17 cellular contexts compared by ENCODE assay signal in the genomic region with DNA sequence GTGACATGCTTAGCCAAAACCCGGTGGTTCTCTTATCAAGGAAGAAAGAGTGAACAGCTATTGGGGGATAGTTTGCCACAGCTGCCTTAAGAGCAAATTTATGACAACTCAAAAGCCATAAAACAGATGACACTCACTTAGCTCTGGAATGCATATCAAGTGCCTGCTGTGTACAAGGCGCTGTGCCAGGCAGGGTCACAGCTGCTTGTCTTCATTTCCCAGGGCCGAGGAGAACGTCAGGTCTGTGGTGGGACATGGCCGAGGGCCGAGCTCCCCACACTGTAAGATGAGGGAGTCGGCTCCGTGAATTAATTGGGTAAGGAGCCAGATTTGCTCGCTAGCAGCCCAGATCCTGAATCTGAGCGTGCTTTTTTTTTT. TPM values are rescaled to one million over a fixed set of nuclear protein-coding genes. Genes with fewer than 3 reads are reported as not detected.
DNase-seq lines count a peak whose midpoint lies in the region; ATAC-seq and TF ChIP-seq lines count a peak whose summit lies in the region.
"Had no signal": no experiment of that assay in that cellular context is flagged by ENCODE, and none has a peak within 500 bp of the region (broad histone marks: within the 10 kb centered on the region; RNA-seq: fewer than 3 reads in every experiment).

No MANE protein-coding gene starts in this region.

- H2AFZ ChIP-seq in neuronal stem cell (ENCODE audit: low read length), result no peak overlapping the region

- H3K27me3 ChIP-seq in SJCRH30, result no peaks in the 10 kb centered on the region
- no peaks in the 10 kb centered on the region for H3K27me3 ChIP-seq in left ventricle myocardium inferior (ENCODE audit: low read depth)
- no peaks in the 10 kb centered on the region for H3K27me3 ChIP-seq in sigmoid colon
- H3K27me3 ChIP-seq in neuronal stem cell (ENCODE audit: control insufficient read depth in 3 of 3, insufficient read depth in 3 of 3, low read depth in 1 of 3, low read length in 3 of 3), result no peaks in the 10 kb centered on the region
- H3K27me3 ChIP-seq: pancreas had no signal

- no peak overlapping the region for H2BK15ac ChIP-seq in neuronal stem cell (ENCODE audit: low read length)

- intact Hi-C loops in left ventricle myocardium inferior (cut with micrococcal nuclease), result loop anchor here (10.0 kb wide), 1 partner anchor 55 kb away; no protein-coding TSS in a partner anchor
- intact Hi-C loops in sigmoid colon (cut with DNase I), result no loop called here

- no peak overlapping the region for H3K23ac ChIP-seq in neuronal stem cell (ENCODE audit: low read depth, low read length, poor library complexity)

- H3K4ac ChIP-seq in neuronal stem cell (ENCODE audit: low read length), result no peak overlapping the region

- no peaks in the 10 kb centered on the region for H3K27me3 Mint-ChIP-seq in T-cell
- H3K27me3 Mint-ChIP-seq: activated CD4-positive, alpha-beta memory T cell treated with anti-CD3 and anti-CD28 coated beads for 36 hours; activated naive CD4-positive, alpha-beta T cell treated with anti-CD3 and anti-CD28 coated beads, Interleukin-2, amount 10 ng/mL, durations not matched to agents 7 days and 5 days had no signal

- peaks cover 0 to 10% (median 0%) of the 10 kb centered on the region in 3 donors for H3K4me1 Mint-ChIP-seq in T-cell

- peak overlapping the region; percentile 14 for H3K4me3 ChIP-seq in SJCRH30
- peak overlapping the region; percentile 24 for H3K4me3 ChIP-seq in left ventricle myocardium inferior
- H3K4me3 ChIP-seq in sigmoid colon, result no peak overlapping the region
- no peak overlapping the region for H3K4me3 ChIP-seq in neuronal stem cell (ENCODE audit: low read length in 2 of 2)
- H3K4me3 ChIP-seq: pancreas had no signal

- no peak overlapping the region for H2BK12ac ChIP-seq in neuronal stem cell (ENCODE audit: low read length)

- peak overlapping the region; percentile 92 for H3K27ac ChIP-seq in SJCRH30
- H3K27ac ChIP-seq in left ventricle myocardium inferior (replicated peaks), result peak overlapping the region; percentile 78
- H3K27ac ChIP-seq in sigmoid colon, result peak overlapping the region in 3 of 4 donors; percentile 56 to 72 (median 64)
- no peak overlapping the region for H3K27ac ChIP-seq in neuronal stem cell (replicated peaks; ENCODE audit: low read length)
- H3K27ac ChIP-seq: C4-2B, pancreas had no signal

- ATAC-seq in HG03175 (IDR thresholded peaks at IDR 0.05; ENCODE audit: unreplicated experiment) (no peak), T-cell (replicated peaks in 1 of 4) (no peak)

- peaks cover 16% of the 10 kb centered on the region for H3K4me1 ChIP-seq in SJCRH30
- peaks cover 61% of the 10 kb centered on the region for H3K4me1 ChIP-seq in left ventricle myocardium inferior
- H3K4me1 ChIP-seq in sigmoid colon, result peaks cover 0 to 61% (median 51%) of the 10 kb centered on the region in 4 donors
- no peaks in the 10 kb centered on the region for H3K4me1 ChIP-seq in neuronal stem cell (ENCODE audit: control insufficient read depth in 2 of 2, insufficient read depth in 1 of 2, low read depth in 1 of 2, low read length in 2 of 2)

- TF ChIP-seq CTCF in left ventricle myocardium inferior (IDR thresholded peaks at IDR 0.05; ENCODE audit: borderline replicate concordance) (no peak), sigmoid colon (IDR thresholded peaks at IDR 0.05) (no peak)

- no peak overlapping the region for H3K9ac ChIP-seq in neuronal stem cell (ENCODE audit: low read depth, low read length, poor library complexity)

- no peaks in the 10 kb centered on the region for H3K9me3 ChIP-seq in SJCRH30 (replicated peaks)
- no peaks in the 10 kb centered on the region for H3K9me3 ChIP-seq in left ventricle myocardium inferior (replicated peaks)
- H3K9me3 ChIP-seq in sigmoid colon, result no peaks in the 10 kb centered on the region
- no peaks in the 10 kb centered on the region for H3K9me3 ChIP-seq in neuronal stem cell (replicated peaks in 1 of 2; ENCODE audit: control insufficient read depth in 2 of 2, insufficient read depth in 1 of 2, low read depth in 1 of 2, low read length in 2 of 2)
- H3K9me3 ChIP-seq: pancreas had no signal

- peaks cover 2% of the 10 kb centered on the region; the same call in 1 of the 2 replicates for H3K36me3 ChIP-seq in SJCRH30
- H3K36me3 ChIP-seq in left ventricle myocardium inferior, result no peaks in the 10 kb centered on the region
- no peaks in the 10 kb centered on the region for H3K36me3 ChIP-seq in sigmoid colon
- H3K36me3 ChIP-seq in neuronal stem cell (replicated peaks in 1 of 2; ENCODE audit: control insufficient read depth in 2 of 2, insufficient read depth in 2 of 2, low read length in 2 of 2), result no peaks in the 10 kb centered on the region
- H3K36me3 ChIP-seq: pancreas had no signal

- H3K4me2 ChIP-seq in neuronal stem cell (ENCODE audit: insufficient read depth, low read length, poor library complexity, severe bottlenecking), result no peak overlapping the region

- no peak overlapping the region for H3K27ac Mint-ChIP-seq in T-cell
- H3K27ac Mint-ChIP-seq: activated CD4-positive, alpha-beta memory T cell treated with anti-CD3 and anti-CD28 coated beads for 36 hours; activated naive CD4-positive, alpha-beta T cell treated with anti-CD3 and anti-CD28 coated beads, Interleukin-2, amount 10 ng/mL, durations not matched to agents 7 days and 5 days; HFFc6 had no signal

- H2BK5ac ChIP-seq in neuronal stem cell (ENCODE audit: low read length), result no peak overlapping the region

- no peak overlapping the region for H4K8ac ChIP-seq in neuronal stem cell (ENCODE audit: low read depth, low read length)

- TF ChIP-seq EP300 in sigmoid colon (IDR thresholded peaks at IDR 0.05), result peak in 2 of 4 donors; percentile 15 to 36

- no peak overlapping the region for H3K18ac ChIP-seq in neuronal stem cell (ENCODE audit: low read length)

- DNase-seq in DMS79 (lab: John Stamatoyannopoulos, UW), result peak; percentile 84
- peak; percentile 91 to 93 for DNase-seq in SJCRH30
- peak; percentile 80 for DNase-seq in left ventricle myocardium inferior
- DNase-seq in sigmoid colon, result peak; percentile 86
- no peak for DNase-seq in NCI-H526 (lab: John Stamatoyannopoulos, UW)
- no peak for DNase-seq in neuronal stem cell (ENCODE audit: low spot score)
- DNase-seq in T-cell, result no peak
- DNase-seq: activated CD4-positive, alpha-beta memory T cell treated with anti-CD3 and anti-CD28 coated beads for 36 hours; activated naive CD4-positive, alpha-beta T cell treated with anti-CD3 and anti-CD28 coated beads, Interleukin-2, amount 10 ng/mL, durations not matched to agents 7 days and 5 days; HFFc6; stimulated activated CD4-positive, alpha-beta T cell treated with anti-CD3 and anti-CD28 coated beads, Interleukin-2, amount 100 ng/mL, for 48 hours; stimulated activated naive CD4-positive, alpha-beta T cell; T-helper 1 cell had no signal

- H3K9me3 Mint-ChIP-seq in T-cell, result no peaks in the 10 kb centered on the region
- H3K9me3 Mint-ChIP-seq: activated CD4-positive, alpha-beta memory T cell treated with anti-CD3 and anti-CD28 coated beads for 36 hours; activated naive CD4-positive, alpha-beta T cell treated with anti-CD3 and anti-CD28 coated beads, Interleukin-2, amount 10 ng/mL, durations not matched to agents 7 days and 5 days; HFFc6 had no signal

- H4K91ac ChIP-seq in neuronal stem cell (ENCODE audit: low read depth, low read length, poor library complexity), result no peak overlapping the region

- POLR2A ChIA-PET in T-cell (lab: Charles Lee), result interaction anchor here in 1 of 2 donors (0.6 kb wide), 1 partner anchor 217 kb away, joined by 11 read pairs; no protein-coding TSS in a partner anchor

- CTCF ChIA-PET in T-cell (lab: Charles Lee), result interaction anchor here in 1 of 2 donors (0.6 kb wide), 1 partner anchor 222 kb away, joined by 4 read pairs; no protein-coding TSS in a partner anchor

- 30 to 57% methylated on average over 10 of the region's 10 CpGs for WGBS in sigmoid colon, 2 donors
- no CpG with 5 or more reads among the region's 10 CpGs for WGBS in neuronal stem cell (ENCODE audit: extremely low coverage in 2 of 2, insufficient read length in 2 of 2, insufficient replicate concordance in 1 of 2), 2 donors

- TF ChIP-seq POLR2A in sigmoid colon (IDR thresholded peaks at IDR 0.05), result no peak

- no peak overlapping the region for H2BK120ac ChIP-seq in neuronal stem cell (ENCODE audit: low read depth, low read length)

- no peak overlapping the region for H2AK5ac ChIP-seq in neuronal stem cell (ENCODE audit: low read depth, low read length)

- no peaks in the 10 kb centered on the region for H3K79me1 ChIP-seq in neuronal stem cell (ENCODE audit: low read depth, low read length)

- peaks cover 3% of the 10 kb centered on the region for H3K36me3 Mint-ChIP-seq in T-cell

- no peak overlapping the region for H3K14ac ChIP-seq in neuronal stem cell (ENCODE audit: low read length)

- H3K4me3 Mint-ChIP-seq in T-cell, result no peak overlapping the region
- H3K4me3 Mint-ChIP-seq: activated CD4-positive, alpha-beta memory T cell treated with anti-CD3 and anti-CD28 coated beads for 36 hours; activated naive CD4-positive, alpha-beta T cell treated with anti-CD3 and anti-CD28 coated beads, Interleukin-2, amount 10 ng/mL, durations not matched to agents 7 days and 5 days; HFFc6 had no signal

RNA-seq across cellular contexts. Expression of a gene that starts 14.0 kb away (rescaled TPM):
- total RNA-seq in SJCRH30 (2014; rRNA removed; shearing (Covaris generic)), result 22.0 and 23.0 TPM in 2 replicates
- total RNA-seq in left ventricle myocardium inferior (22.1 TPM), sigmoid colon (10 to 100 TPM; 37.2 to 54.8 (median 44.2) TPM), T-cell (10 to 100 TPM; 15.5 to 21.5 (median 21.0) TPM)
- polyA plus RNA-seq in sigmoid colon, result 10 to 100 TPM in 1 of 3 donors, 1 to 10 TPM in 2; 3.6 to 10.5 (median 3.7) TPM
- 6.4 TPM for polyA plus RNA-seq in neuronal stem cell (2013, experiment 1 of 2)
- 7.4 TPM for polyA plus RNA-seq in neuronal stem cell (2013, experiment 2 of 2)

RNA-seq across cellular contexts. Expression of a gene that starts 57.8 kb away (rescaled TPM):
- not detected in 2 replicates for total RNA-seq in SJCRH30 (2014; rRNA removed; shearing (Covaris generic))
- total RNA-seq in left ventricle myocardium inferior (0.08 TPM), sigmoid colon (not detected), T-cell (1 to 10 TPM in 2 of 5 donors, under 1 TPM in 3; 0.28 to 2.9 (median 0.39) TPM)
- polyA plus RNA-seq in sigmoid colon, result under 1 TPM in 1 of 3 donors, not detected in 2; 0.04 TPM
- polyA plus RNA-seq in neuronal stem cell (2013, experiment 1 of 2), result 0.03 TPM
- 0.01 TPM for polyA plus RNA-seq in neuronal stem cell (2013, experiment 2 of 2)
- total RNA-seq: HFFc6, pancreas had no signal
- polyA plus RNA-seq: keratinocyte had no signal

Comparison
In these comparisons a context has a peak if more than half of its experiments do, and no peak if none do; other contexts are left out.
1. DNase-seq: peak in DMS79 (single experiment), SJCRH30 (2 of 2), left ventricle myocardium inferior (single experiment) and sigmoid colon (single experiment); none in NCI-H526 (0 of 2), neuronal stem cell (single experiment) and T-cell (0 of 34).
2. H3K4me3 ChIP-seq: peak in SJCRH30 (single experiment) and left ventricle myocardium inferior (single experiment); none in sigmoid colon (0 of 4) and neuronal stem cell (0 of 2).